ENCODE assay signal across 18 cellular contexts in the genomic region with DNA sequence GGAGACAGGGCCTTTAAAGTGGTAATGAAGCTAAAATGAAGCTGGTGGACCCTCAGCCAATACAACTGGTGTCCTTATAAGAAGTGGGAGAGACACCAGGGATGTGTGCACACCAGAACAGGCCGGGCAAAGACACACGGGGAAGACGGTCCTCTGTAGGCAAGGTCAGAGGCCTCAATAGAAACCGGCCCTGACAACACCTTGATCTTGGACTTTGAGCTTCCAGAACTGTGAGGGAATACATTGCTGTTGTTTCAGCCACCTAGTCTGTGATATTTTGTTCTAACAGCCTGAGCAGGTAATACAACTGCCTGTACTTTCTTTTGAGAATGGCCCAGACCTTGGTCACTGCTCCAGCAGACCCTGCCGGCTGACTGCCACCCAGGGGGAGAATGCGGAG.
"Had no signal": no experiment of that assay in that cellular context is flagged by ENCODE, and none has a peak within 500 bp of the region (broad histone marks: within the 10 kb centered on the region; RNA-seq: fewer than 3 reads in every experiment).

No MANE protein-coding gene starts in this region.

- H3K4me1 ChIP-seq: colonic mucosa, parathyroid adenoma, psoas muscle, stomach, transverse colon had no signal

- H3K79me2 ChIP-seq: parathyroid adenoma had no signal

- H2AFZ ChIP-seq: parathyroid adenoma had no signal

- H3K27ac Mint-ChIP-seq: natural killer cell had no signal

- H3K4me1 Mint-ChIP-seq: natural killer cell had no signal

- H3K27ac ChIP-seq: colonic mucosa, esophagus squamous epithelium, gastroesophageal sphincter, left ventricle myocardium inferior, parathyroid adenoma, psoas muscle, stomach, thoracic aorta, transverse colon had no signal

- H3K9me3 ChIP-seq: colonic mucosa, esophagus squamous epithelium, gastroesophageal sphincter, left ventricle myocardium inferior, psoas muscle, stomach, thoracic aorta, transverse colon had no signal

- ATAC-seq: gastroesophageal sphincter, natural killer cell, psoas muscle, sciatic nerve had no signal

- H3K4me3 ChIP-seq: colonic mucosa, esophagus squamous epithelium, gastroesophageal sphincter, left ventricle myocardium inferior, psoas muscle, stomach, thoracic aorta, transverse colon had no signal

- DNase-seq: cerebellar nuclear complex; colonic mucosa; dermis blood vessel endothelial cell; esophagus squamous epithelium; foreskin fibroblast; hippocampal formation; left ventricle myocardium inferior; natural killer cell; psoas muscle; retina; stimulated activated CD4-positive, alpha-beta T cell treated with anti-CD3 and anti-CD28 coated beads, Interleukin-2, amount 100 ng/mL, for 24 hours; stimulated activated naive CD4-positive, alpha-beta T cell; stomach; transverse colon had no signal

- H3K4me3 Mint-ChIP-seq: natural killer cell had no signal

- H3K36me3 ChIP-seq: colonic mucosa, esophagus squamous epithelium, gastroesophageal sphincter, left ventricle myocardium inferior, stomach, thoracic aorta, transverse colon had no signal

- H3K27me3 ChIP-seq: colonic mucosa, gastroesophageal sphincter, transverse colon had no signal

- H3K9me3 Mint-ChIP-seq: natural killer cell had no signal

- H3K9ac ChIP-seq: parathyroid adenoma had no signal

- H3K36me3 Mint-ChIP-seq: natural killer cell had no signal
